1 cellular context compared by ENCODE assay signal in the genomic region with DNA sequence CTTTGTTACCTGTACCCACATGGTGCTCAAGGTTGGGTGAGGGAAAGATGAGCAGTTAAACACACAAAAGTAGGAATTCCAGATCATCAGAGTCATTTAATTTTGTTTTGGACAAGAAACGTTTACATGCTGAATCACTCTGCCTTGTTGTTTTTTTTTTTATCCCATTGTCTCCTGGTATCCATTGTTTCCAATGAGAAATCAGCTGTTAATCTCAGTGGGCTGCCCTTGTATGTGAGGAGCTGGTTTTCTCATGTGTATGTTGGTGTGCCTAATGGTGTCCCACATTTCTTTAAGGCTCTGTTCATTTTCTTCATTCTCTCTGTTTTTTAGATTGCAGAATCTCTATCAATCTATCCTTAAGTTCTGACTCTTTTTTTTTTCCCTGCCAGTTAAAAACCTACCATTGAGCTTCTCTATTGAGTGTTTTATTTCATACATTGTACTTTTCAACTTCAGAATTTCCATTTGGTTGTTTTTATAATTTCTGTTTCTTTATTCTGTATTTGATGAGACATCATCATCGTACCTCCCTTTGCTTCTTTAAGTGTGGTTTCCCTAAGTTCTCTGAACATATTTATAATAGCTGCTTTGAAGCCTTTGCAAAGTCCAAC.
A peak's percentile ranks its signal among the peaks of the same experiment; 100 is the strongest.
TF ChIP-seq lines count a peak whose summit lies in the region.

No MANE protein-coding gene starts in this region.

TF ChIP-seq in HepG2, 621 proteins besides CTCF, POLR2A, EP300 and RAD21:
- TF ChIP-seq, protein P1, sequence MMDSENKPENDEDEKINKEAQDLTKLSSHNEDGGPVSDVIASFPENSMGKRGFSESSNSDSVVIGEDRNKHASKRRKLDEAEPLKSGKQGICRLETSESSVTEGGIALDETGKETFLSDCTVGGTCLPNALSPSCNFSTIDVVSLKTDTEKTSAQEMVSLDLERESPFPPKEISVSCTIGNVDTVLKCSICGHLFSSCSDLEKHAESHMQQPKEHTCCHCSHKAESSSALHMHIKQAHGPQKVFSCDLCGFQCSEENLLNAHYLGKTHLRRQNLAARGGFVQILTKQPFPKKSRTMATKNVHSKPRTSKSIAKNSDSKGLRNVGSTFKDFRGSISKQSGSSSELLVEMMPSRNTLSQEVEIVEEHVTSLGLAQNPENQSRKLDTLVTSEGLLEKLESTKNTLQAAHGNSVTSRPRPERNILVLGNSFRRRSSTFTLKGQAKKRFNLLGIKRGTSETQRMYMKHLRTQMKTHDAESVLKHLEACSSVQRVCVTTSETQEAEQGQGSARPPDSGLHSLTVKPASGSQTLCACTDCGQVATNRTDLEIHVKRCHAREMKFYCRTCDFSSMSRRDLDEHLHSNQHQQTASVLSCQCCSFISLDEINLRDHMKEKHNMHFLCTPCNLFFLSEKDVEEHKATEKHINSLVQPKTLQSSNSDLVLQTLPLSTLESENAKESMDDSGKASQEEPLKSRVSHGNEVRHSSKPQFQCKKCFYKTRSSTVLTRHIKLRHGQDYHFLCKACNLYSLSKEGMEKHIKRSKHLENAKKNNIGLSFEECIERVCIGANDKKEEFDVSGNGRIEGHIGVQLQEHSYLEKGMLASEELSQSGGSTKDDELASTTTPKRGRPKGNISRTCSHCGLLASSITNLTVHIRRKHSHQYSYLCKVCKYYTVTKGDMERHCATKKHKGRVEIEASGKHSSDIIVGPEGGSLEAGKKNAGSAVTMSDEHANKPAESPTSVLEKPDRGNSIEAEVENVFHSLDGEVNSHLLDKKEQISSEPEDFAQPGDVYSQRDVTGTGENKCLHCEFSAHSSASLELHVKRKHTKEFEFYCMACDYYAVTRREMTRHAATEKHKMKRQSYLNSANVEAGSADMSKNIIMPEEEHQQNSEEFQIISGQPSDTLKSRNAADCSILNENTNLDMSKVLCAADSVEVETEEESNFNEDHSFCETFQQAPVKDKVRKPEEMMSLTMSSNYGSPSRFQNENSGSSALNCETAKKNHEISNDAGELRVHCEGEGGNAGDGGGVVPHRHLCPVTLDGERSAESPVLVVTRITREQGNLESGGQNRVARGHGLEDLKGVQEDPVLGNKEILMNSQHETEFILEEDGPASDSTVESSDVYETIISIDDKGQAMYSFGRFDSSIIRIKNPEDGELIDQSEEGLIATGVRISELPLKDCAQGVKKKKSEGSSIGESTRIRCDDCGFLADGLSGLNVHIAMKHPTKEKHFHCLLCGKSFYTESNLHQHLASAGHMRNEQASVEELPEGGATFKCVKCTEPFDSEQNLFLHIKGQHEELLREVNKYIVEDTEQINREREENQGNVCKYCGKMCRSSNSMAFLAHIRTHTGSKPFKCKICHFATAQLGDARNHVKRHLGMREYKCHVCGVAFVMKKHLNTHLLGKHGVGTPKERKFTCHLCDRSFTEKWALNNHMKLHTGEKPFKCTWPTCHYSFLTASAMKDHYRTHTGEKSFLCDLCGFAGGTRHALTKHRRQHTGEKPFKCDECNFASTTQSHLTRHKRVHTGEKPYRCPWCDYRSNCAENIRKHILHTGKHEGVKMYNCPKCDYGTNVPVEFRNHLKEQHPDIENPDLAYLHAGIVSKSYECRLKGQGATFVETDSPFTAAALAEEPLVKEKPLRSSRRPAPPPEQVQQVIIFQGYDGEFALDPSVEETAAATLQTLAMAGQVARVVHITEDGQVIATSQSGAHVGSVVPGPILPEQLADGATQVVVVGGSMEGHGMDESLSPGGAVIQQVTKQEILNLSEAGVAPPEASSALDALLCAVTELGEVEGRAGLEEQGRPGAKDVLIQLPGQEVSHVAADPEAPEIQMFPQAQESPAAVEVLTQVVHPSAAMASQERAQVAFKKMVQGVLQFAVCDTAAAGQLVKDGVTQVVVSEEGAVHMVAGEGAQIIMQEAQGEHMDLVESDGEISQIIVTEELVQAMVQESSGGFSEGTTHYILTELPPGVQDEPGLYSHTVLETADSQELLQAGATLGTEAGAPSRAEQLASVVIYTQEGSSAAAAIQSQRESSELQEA (CRISPR knock-in tag; IDR thresholded peaks at IDR 0.05; ENCODE audit: not compliant biosample characterization): no peak
- TF ChIP-seq, protein P2, sequence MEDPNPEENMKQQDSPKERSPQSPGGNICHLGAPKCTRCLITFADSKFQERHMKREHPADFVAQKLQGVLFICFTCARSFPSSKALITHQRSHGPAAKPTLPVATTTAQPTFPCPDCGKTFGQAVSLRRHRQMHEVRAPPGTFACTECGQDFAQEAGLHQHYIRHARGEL (CRISPR knock-in tag; IDR thresholded peaks at IDR 0.05): no peak
- no peak for TF ChIP-seq KAT2B (IDR thresholded peaks at IDR 0.05; ENCODE audit: borderline replicate concordance, low read depth, low read length)
- TF ChIP-seq ZNF317 (CRISPR knock-in tag; IDR thresholded peaks at IDR 0.05): peak; percentile 100
- no peak for TF ChIP-seq ZNF652 (CRISPR knock-in tag; IDR thresholded peaks at IDR 0.05; ENCODE audit: borderline replicate concordance, low read depth)
